ENCODE assay signal across 21 cellular contexts in genomic region chr2:128832946-128833560, GRCh38.
A peak's percentile ranks its signal among the peaks of the same experiment; 100 is the strongest.
DNase-seq lines count a peak whose midpoint lies in the region; ATAC-seq and TF ChIP-seq lines count a peak whose summit lies in the region.
"Had no signal": no experiment of that assay in that cellular context is flagged by ENCODE, and none has a peak within 500 bp of the region (broad histone marks: within the 10 kb centered on the region; RNA-seq: fewer than 3 reads in every experiment).

No MANE protein-coding gene starts in this region.

- TF ChIP-seq CTCF in brain (conservative IDR thresholded peaks at IDR 0.05), result no peak
- no peak for TF ChIP-seq CTCF in mesothelial cell of epicardium (IDR thresholded peaks at IDR 0.05; ENCODE audit: unreplicated experiment)
- TF ChIP-seq CTCF in osteocyte (IDR thresholded peaks at IDR 0.05), result no peak
- TF ChIP-seq CTCF in prostate gland (IDR thresholded peaks at IDR 0.05), result no peak
- no peak for TF ChIP-seq CTCF in left lung (IDR thresholded peaks at IDR 0.05)

- H3K4me3 Mint-ChIP-seq in brain (peak overlapping the region in 1 of 5 experiments; percentile 38), mesothelial cell of epicardium (no peak overlapping the region), osteocyte (ENCODE audit: unreplicated experiment) (no peak overlapping the region)
- H3K4me3 Mint-ChIP-seq: activated CD4-positive, alpha-beta T cell treated with anti-CD3 and anti-CD28 coated beads, Interleukin-2, amount 10 ng/mL, durations not matched to agents 24 days and 14 days; stimulated activated effector memory CD8-positive, alpha-beta T cell treated with anti-CD3 and anti-CD28 coated beads, Interleukin-12 subunit alpha, Interleukin-12 subunit beta, amount 100 ng/mL, for 72 hours had no signal

- no peak overlapping the region for H3K4me3 ChIP-seq in prostate gland
- no peak overlapping the region for H3K4me3 ChIP-seq in left lung
- H3K4me3 ChIP-seq: dorsolateral prefrontal cortex, SJCRH30, smooth muscle cell had no signal

- H3K36me3 Mint-ChIP-seq in brain, result no peaks in the 10 kb centered on the region
- H3K36me3 Mint-ChIP-seq in mesothelial cell of epicardium, result peaks cover 2% of the 10 kb centered on the region
- no peaks in the 10 kb centered on the region for H3K36me3 Mint-ChIP-seq in osteocyte (ENCODE audit: unreplicated experiment)
- H3K36me3 Mint-ChIP-seq: stimulated activated effector memory CD8-positive, alpha-beta T cell treated with anti-CD3 and anti-CD28 coated beads, Interleukin-12 subunit alpha, Interleukin-12 subunit beta, amount 100 ng/mL, for 72 hours had no signal

- H3K9me3 ChIP-seq in prostate gland (no peaks in the 10 kb centered on the region), left lung (no peaks in the 10 kb centered on the region)
- H3K9me3 ChIP-seq: SJCRH30 had no signal

- ATAC-seq in left lobe of liver, result no peak
- no peak for ATAC-seq in left lung
- ATAC-seq: stimulated activated effector memory CD8-positive, alpha-beta T cell treated with anti-CD3 and anti-CD28 coated beads, Interleukin-12 subunit alpha, Interleukin-12 subunit beta, amount 100 ng/mL, for 72 hours had no signal

- H3K9me3 Mint-ChIP-seq in brain, result peaks cover 0 to 12% (median 2%) of the 10 kb centered on the region in 5 experiments
- peaks cover 15% of the 10 kb centered on the region for H3K9me3 Mint-ChIP-seq in mesothelial cell of epicardium
- no peaks in the 10 kb centered on the region for H3K9me3 Mint-ChIP-seq in osteocyte (ENCODE audit: unreplicated experiment)
- H3K9me3 Mint-ChIP-seq: activated CD4-positive, alpha-beta T cell treated with anti-CD3 and anti-CD28 coated beads, Interleukin-2, amount 10 ng/mL, durations not matched to agents 24 days and 14 days; stimulated activated effector memory CD8-positive, alpha-beta T cell treated with anti-CD3 and anti-CD28 coated beads, Interleukin-12 subunit alpha, Interleukin-12 subunit beta, amount 100 ng/mL, for 72 hours had no signal

- H3K4me1 ChIP-seq in prostate gland (replicated peaks), result no peaks in the 10 kb centered on the region
- H3K4me1 ChIP-seq in left lung, result no peaks in the 10 kb centered on the region
- H3K4me1 ChIP-seq: SJCRH30 had no signal

- H3K36me3 ChIP-seq in prostate gland, result no peaks in the 10 kb centered on the region
- H3K36me3 ChIP-seq in left lung, result no peaks in the 10 kb centered on the region
- H3K36me3 ChIP-seq: SJCRH30 had no signal

- H3K4me1 Mint-ChIP-seq in brain, result peaks cover 37% of the 10 kb centered on the region
- H3K4me1 Mint-ChIP-seq in mesothelial cell of epicardium, result peaks cover 25% of the 10 kb centered on the region
- no peaks in the 10 kb centered on the region for H3K4me1 Mint-ChIP-seq in osteocyte (ENCODE audit: unreplicated experiment)
- H3K4me1 Mint-ChIP-seq: activated CD4-positive, alpha-beta T cell treated with anti-CD3 and anti-CD28 coated beads, Interleukin-2, amount 10 ng/mL, durations not matched to agents 24 days and 14 days; stimulated activated effector memory CD8-positive, alpha-beta T cell treated with anti-CD3 and anti-CD28 coated beads, Interleukin-12 subunit alpha, Interleukin-12 subunit beta, amount 100 ng/mL, for 72 hours had no signal

- DNase-seq in DMS79 (lab: John Stamatoyannopoulos, UW) (peak; percentile 71), NCI-H1694 treated with DMSO at 0.1 percent for 48 hours (lab: John Stamatoyannopoulos, UW) (peak; percentile 57), mesothelial cell of epicardium (ENCODE audit: low spot score in 2 of 2, unreplicated experiment in 2 of 2) (no peak), osteocyte (ENCODE audit: extremely low spot score, unreplicated experiment) (no peak), prostate gland (ENCODE audit: low spot score) (no peak), left lobe of liver (ENCODE audit: low spot score) (no peak), left lung (no peak)
- DNase-seq: ACHN; activated naive CD4-positive, alpha-beta T cell treated with anti-CD3 and anti-CD28 coated beads, Interleukin-2, amount 50 U/mL, for 16 hours; aorta; central memory CD4-positive, alpha-beta T cell; glutamatergic neuron; MV-4-11; occipital lobe; SJCRH30; T-helper 1 cell had no signal

- TF ChIP-seq POLR2A in prostate gland (IDR thresholded peaks at IDR 0.05), result no peak

- H3K27ac ChIP-seq in prostate gland, result no peak overlapping the region
- H3K27ac ChIP-seq in left lung, result no peak overlapping the region
- H3K27ac ChIP-seq: dorsolateral prefrontal cortex, SJCRH30 had no signal

- H3K27me3 Mint-ChIP-seq in brain (peaks cover 11% of the 10 kb centered on the region), mesothelial cell of epicardium (ENCODE audit: low read depth) (peaks cover under 1% of the 10 kb centered on the region), osteocyte (ENCODE audit: unreplicated experiment) (peaks cover 5% of the 10 kb centered on the region)
- H3K27me3 Mint-ChIP-seq: activated CD4-positive, alpha-beta T cell treated with anti-CD3 and anti-CD28 coated beads, Interleukin-2, amount 10 ng/mL, durations not matched to agents 24 days and 14 days had no signal

- H3K27ac Mint-ChIP-seq in brain, result peak overlapping the region in 4 of 5 experiments; percentile 48 to 79 (median 64)
- H3K27ac Mint-ChIP-seq in mesothelial cell of epicardium, result peak overlapping the region; percentile 2
- H3K27ac Mint-ChIP-seq in osteocyte (ENCODE audit: unreplicated experiment), result no peak overlapping the region
- H3K27ac Mint-ChIP-seq: activated CD4-positive, alpha-beta T cell treated with anti-CD3 and anti-CD28 coated beads, Interleukin-2, amount 10 ng/mL, durations not matched to agents 24 days and 14 days; stimulated activated effector memory CD8-positive, alpha-beta T cell treated with anti-CD3 and anti-CD28 coated beads, Interleukin-12 subunit alpha, Interleukin-12 subunit beta, amount 100 ng/mL, for 72 hours had no signal

- intact Hi-C loops in prostate gland (cut with DNase I), result no loop called here
- intact Hi-C loops in left lung (cut with DNase I), result no loop called here

- no peaks in the 10 kb centered on the region for H3K27me3 ChIP-seq in prostate gland (replicated peaks; ENCODE audit: insufficient read depth)
- H3K27me3 ChIP-seq in left lung, result peaks cover 0 to 5% of the 10 kb centered on the region in 2 donors
- H3K27me3 ChIP-seq: SJCRH30 had no signal

- 38% methylated on average over 7 of the region's 7 CpGs for WGBS in prostate gland

Comparison
In these comparisons a context has a peak if more than half of its experiments do, and no peak if none do; other contexts are left out.
1. DNase-seq: peak in DMS79 (single experiment) and NCI-H1694 treated with DMSO at 0.1 percent for 48 hours (single experiment); none in mesothelial cell of epicardium (0 of 2), osteocyte (single experiment), prostate gland (single experiment), left lobe of liver (single experiment) and left lung (0 of 2).